In the genomic region with DNA sequence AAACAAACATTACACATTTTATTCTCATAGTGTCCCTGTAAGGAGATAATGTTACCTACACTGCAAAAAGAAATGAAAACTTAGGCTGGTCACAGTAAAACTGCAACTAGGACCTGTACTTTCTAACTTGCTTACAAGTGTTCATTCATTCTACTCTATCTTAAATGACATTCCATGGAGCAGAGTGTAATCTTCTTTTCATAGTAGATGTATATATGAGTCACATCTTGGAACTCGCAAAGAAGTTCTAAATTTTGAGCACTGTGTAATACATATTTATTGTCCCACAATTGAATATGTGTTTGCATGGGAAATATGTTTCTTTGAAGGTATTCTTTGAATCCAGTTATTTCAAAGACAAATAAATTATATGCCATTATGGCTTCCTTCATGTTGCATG, we compare ENCODE assay signal across 26 cellular contexts.
DNase-seq lines count a peak whose midpoint lies in the region; ATAC-seq and TF ChIP-seq lines count a peak whose summit lies in the region.
"Had no signal": no experiment of that assay in that cellular context is flagged by ENCODE, and none has a peak within 500 bp of the region (broad histone marks: within the 10 kb centered on the region; RNA-seq: fewer than 3 reads in every experiment).

No MANE protein-coding gene starts in this region.

- no peaks in the 10 kb centered on the region for H3K36me3 ChIP-seq in mesenchymal stem cell (ENCODE audit: control insufficient read depth in 1 of 2, insufficient read depth in 2 of 2, low read depth in 1 of 2, low read length in 2 of 2)
- H3K36me3 ChIP-seq: heart left ventricle, right atrium auricular region had no signal

- H3K9me3 ChIP-seq in mesenchymal stem cell (ENCODE audit: control insufficient read depth, low read length) = no peaks in the 10 kb centered on the region
- no peaks in the 10 kb centered on the region for H3K9me3 ChIP-seq in right cardiac atrium (ENCODE audit: control insufficient read depth, low read length)
- H3K9me3 ChIP-seq: heart left ventricle, right atrium auricular region, testis had no signal

- H2BK5ac ChIP-seq in mesenchymal stem cell (ENCODE audit: low read depth, low read length, poor library complexity, severe bottlenecking) = no peak overlapping the region

- H2AFZ ChIP-seq in mesenchymal stem cell (ENCODE audit: low read depth, low read length) = no peak overlapping the region

- H3K4ac ChIP-seq in mesenchymal stem cell (ENCODE audit: low read depth in 1 of 2, low read length in 2 of 2) = no peak overlapping the region

- H3K4me2 ChIP-seq in mesenchymal stem cell (ENCODE audit: low read length, poor library complexity, severe bottlenecking) = no peak overlapping the region

- H2AK5ac ChIP-seq in mesenchymal stem cell (ENCODE audit: low read length, severe bottlenecking) = no peak overlapping the region

- H3K23ac ChIP-seq in mesenchymal stem cell (ENCODE audit: low read length in 2 of 2) = no peak overlapping the region

- H3K4me1 ChIP-seq in mesenchymal stem cell (ENCODE audit: control insufficient read depth, insufficient read depth, low read depth, low read length) (no peaks in the 10 kb centered on the region), right cardiac atrium (ENCODE audit: control insufficient read depth, insufficient read depth, low read length) (no peaks in the 10 kb centered on the region)
- H3K4me1 ChIP-seq: heart left ventricle, right atrium auricular region, testis had no signal

- H2BK120ac ChIP-seq in mesenchymal stem cell (ENCODE audit: low read depth, low read length) = no peak overlapping the region

- no peak overlapping the region for H4K91ac ChIP-seq in mesenchymal stem cell (ENCODE audit: low read length)

- H2BK12ac ChIP-seq in mesenchymal stem cell (ENCODE audit: low read length in 2 of 2) = no peak overlapping the region

- DNase-seq in HS-27A (ENCODE audit: low read depth) (peak; percentile 40), dedifferentiated amniotic fluid mesenchymal stem cell (ENCODE audit: extremely low spot score) (peak; percentile 57), mesenchymal stem cell (peak; percentile 54), right cardiac atrium (no peak)
- no peak for DNase-seq in central memory CD4-positive, alpha-beta T cell
- no peak for DNase-seq in stimulated activated CD4-positive, alpha-beta T cell treated with anti-CD3 and anti-CD28 coated beads, Interleukin-4, amount 100 ng/mL, for 24 hours
- DNase-seq: activated CD4-positive, alpha-beta T cell treated with anti-CD3 and anti-CD28 coated beads, Interleukin-2, amount 50 U/mL, for 48 hours; activated CD4-positive, CD25-positive, alpha-beta regulatory T cell; activated naive CD4-positive, alpha-beta T cell; activated naive CD8-positive, alpha-beta T cell treated with anti-CD3 and anti-CD28 coated beads, Interleukin-2, amount 50 U/mL, for 24 hours; activated T-cell treated with anti-CD3 and anti-CD28 coated beads, Interleukin-2, amount 50 U/mL, for 48 hours; DMS153; effector CD4-positive, alpha-beta T cell; H7; heart left ventricle; midbrain; naive B cell; NCI-H146; NCI-H774; posterior cingulate gyrus; stimulated activated CD4-positive, alpha-beta T cell treated with anti-CD3 and anti-CD28 coated beads, Interleukin-2, amount 100 ng/mL, for 24 hours; stimulated activated CD8-positive, alpha-beta memory T cell treated with anti-CD3 and anti-CD28 coated beads, Interleukin-4, amount 100 ng/mL, for 48 hours; testis had no signal

- H3K4me3 ChIP-seq in mesenchymal stem cell (ENCODE audit: insufficient read depth in 1 of 2, low read depth in 1 of 2, low read length in 2 of 2) (no peak overlapping the region), right cardiac atrium (ENCODE audit: low read length) (no peak overlapping the region)
- H3K4me3 ChIP-seq: heart left ventricle, right atrium auricular region, testis had no signal

- H3K9ac ChIP-seq in mesenchymal stem cell (ENCODE audit: low read length) = no peak overlapping the region

- H3K14ac ChIP-seq in mesenchymal stem cell (ENCODE audit: low read length in 2 of 2) = no peak overlapping the region

- ATAC-seq in SK-N-SH treated with all-trans-retinoic acid at 6 μM for 48 hours = peak; percentile 85
- no peak for ATAC-seq in right cardiac atrium
- ATAC-seq: activated naive CD8-positive, alpha-beta T cell treated with anti-CD3 and anti-CD28 coated beads, Interleukin-2, amount 50 U/mL, for 24 hours; heart left ventricle had no signal

- H4K8ac ChIP-seq in mesenchymal stem cell (ENCODE audit: low read length) = no peak overlapping the region

- WGBS in mesenchymal stem cell = no CpG with 5 or more reads among the region's 1 CpG
- 35% methylated on average over 1 of the region's 1 CpG for WGBS in right cardiac atrium

- intact Hi-C loops in right cardiac atrium (cut with DNase I) = no loop called here

- no peak overlapping the region for H2BK15ac ChIP-seq in mesenchymal stem cell (ENCODE audit: low read depth, poor library complexity, severe bottlenecking)

- H3K79me1 ChIP-seq in mesenchymal stem cell (replicated peaks; ENCODE audit: low read length, poor library complexity, severe bottlenecking) = no peaks in the 10 kb centered on the region

- no peak overlapping the region for H3K27ac ChIP-seq in mesenchymal stem cell (ENCODE audit: low read length, poor library complexity, severe bottlenecking)
- no peak overlapping the region for H3K27ac ChIP-seq in right cardiac atrium (ENCODE audit: low read length)
- H3K27ac ChIP-seq: epithelial cell of prostate, heart left ventricle, right atrium auricular region, testis had no signal

- H3K18ac ChIP-seq in mesenchymal stem cell (ENCODE audit: low read depth in 1 of 2, low read length in 2 of 2) = no peak overlapping the region

- H3K27me3 ChIP-seq in mesenchymal stem cell (ENCODE audit: control insufficient read depth in 1 of 2, insufficient read depth in 1 of 2, low read length in 2 of 2) = no peaks in the 10 kb centered on the region
- no peaks in the 10 kb centered on the region for H3K27me3 ChIP-seq in right cardiac atrium (ENCODE audit: control insufficient read depth, insufficient read depth)
- H3K27me3 ChIP-seq: heart left ventricle, right atrium auricular region, testis had no signal

TF ChIP-seq in SK-N-SH treated with all-trans-retinoic acid at 6 μM for 48 hours, 23 proteins besides CTCF, POLR2A, EP300 and RAD21:
- no peak for TF ChIP-seq SNAI2 (CRISPR knock-in tag; IDR thresholded peaks at IDR 0.05)
- TF ChIP-seq CREB5 (CRISPR knock-in tag; IDR thresholded peaks at IDR 0.05; ENCODE audit: low read depth) = 0 out of 2 replicates have a peak, but pooled peaks have one; percentile 30
- peak; percentile 49 for TF ChIP-seq ISL1 (CRISPR knock-in tag; IDR thresholded peaks at IDR 0.05)

Comparison
In these comparisons a context has a peak if more than half of its experiments do, and no peak if none do; other contexts are left out.
1. DNase-seq: peak in HS-27A (single experiment), dedifferentiated amniotic fluid mesenchymal stem cell (single experiment) and mesenchymal stem cell (single experiment); none in central memory CD4-positive, alpha-beta T cell (single experiment), right cardiac atrium (0 of 3) and stimulated activated CD4-positive, alpha-beta T cell treated with anti-CD3 and anti-CD28 coated beads, Interleukin-4, amount 100 ng/mL, for 24 hours (single experiment).